18 cellular contexts compared by ENCODE assay signal in genomic region chr4:108891921-108892320, GRCh38.
DNase-seq lines count a peak whose midpoint lies in the region; ATAC-seq and TF ChIP-seq lines count a peak whose summit lies in the region.
"Had no signal": no experiment of that assay in that cellular context is flagged by ENCODE, and none has a peak within 500 bp of the region (broad histone marks: within the 10 kb centered on the region; RNA-seq: fewer than 3 reads in every experiment).

No MANE protein-coding gene starts in this region.

- peak overlapping the region; percentile 12 for H3K27ac Mint-ChIP-seq in chondrocyte (ENCODE audit: unreplicated experiment)
- H3K27ac Mint-ChIP-seq: CD4-positive, alpha-beta memory T cell; GM23338; H9 had no signal

- H3K79me2 ChIP-seq in osteoblast (ENCODE audit: insufficient read depth, low read length), result no peaks in the 10 kb centered on the region

- no peak overlapping the region for H3K4me2 ChIP-seq in osteoblast (ENCODE audit: insufficient read depth, low read length)

- H3K4me3 ChIP-seq in A673 (ENCODE audit: low read depth, low read length, poor library complexity, severe bottlenecking) (no peak overlapping the region), osteoblast (ENCODE audit: insufficient read depth, low read length) (no peak overlapping the region)
- H3K4me3 ChIP-seq: GM12878, GM23338 had no signal

- H4K20me1 ChIP-seq in osteoblast (ENCODE audit: insufficient read depth, low read length), result no peaks in the 10 kb centered on the region

- no peaks in the 10 kb centered on the region for H3K36me3 Mint-ChIP-seq in chondrocyte (ENCODE audit: low read depth)
- H3K36me3 Mint-ChIP-seq: CD4-positive, alpha-beta memory T cell had no signal

- no peak overlapping the region for H3K4me3 Mint-ChIP-seq in chondrocyte (ENCODE audit: unreplicated experiment)
- H3K4me3 Mint-ChIP-seq: CD4-positive, alpha-beta memory T cell; GM23338; H9 had no signal

- H3K9me3 Mint-ChIP-seq in chondrocyte (ENCODE audit: low read depth), result no peaks in the 10 kb centered on the region
- H3K9me3 Mint-ChIP-seq: CD4-positive, alpha-beta memory T cell; GM23338; H9 had no signal

- peaks cover 43% of the 10 kb centered on the region for H3K4me1 Mint-ChIP-seq in chondrocyte (ENCODE audit: low read depth)
- H3K4me1 Mint-ChIP-seq: CD4-positive, alpha-beta memory T cell had no signal

- no peaks in the 10 kb centered on the region for H3K36me3 ChIP-seq in A673 (ENCODE audit: insufficient read depth, low read length, poor library complexity, severe bottlenecking)
- no peaks in the 10 kb centered on the region for H3K36me3 ChIP-seq in osteoblast (ENCODE audit: insufficient read depth, low read length)

- POLR2A ChIA-PET in A673 (lab: Charles Lee; ENCODE audit: low non-redundant PET), result no interaction called here

- ATAC-seq in GM19324 (IDR thresholded peaks at IDR 0.05; ENCODE audit: low FRiP score, unreplicated experiment), result no peak
- ATAC-seq: GM12878, GM23338, HCT116 had no signal

- H3K9me3 ChIP-seq in A673 (ENCODE audit: low read depth, low read length, poor library complexity, severe bottlenecking) (no peaks in the 10 kb centered on the region), osteoblast (ENCODE audit: low read depth, low read length) (no peaks in the 10 kb centered on the region)

- no peaks in the 10 kb centered on the region for H3K27me3 Mint-ChIP-seq in chondrocyte (ENCODE audit: low read depth)

- H3K4me1 ChIP-seq in A673 (ENCODE audit: insufficient read depth, low read length, poor library complexity, severe bottlenecking) (peaks cover 61% of the 10 kb centered on the region), osteoblast (ENCODE audit: insufficient read depth, low read length) (no peaks in the 10 kb centered on the region)

- BruUV-seq in A673 (replicated peaks; lab: Mats Ljungman, UMichigan), result no TSS peak

- peak overlapping the region; percentile 51 for H3K27ac ChIP-seq in A673 (ENCODE audit: low read depth, low read length, poor library complexity, severe bottlenecking)
- no peak overlapping the region for H3K27ac ChIP-seq in osteoblast (ENCODE audit: low read depth, low read length)
- H3K27ac ChIP-seq: 22Rv1 had no signal

- CTCF ChIA-PET in A673 (lab: Charles Lee), result no interaction called here

- intact Hi-C loops in A673 (cut with micrococcal nuclease; ENCODE audit: unreplicated experiment), result no loop called here

- H3K27me3 ChIP-seq in A673 (replicated peaks; ENCODE audit: insufficient read depth, low read depth, low read length, poor library complexity), result no peaks in the 10 kb centered on the region
- no peaks in the 10 kb centered on the region for H3K27me3 ChIP-seq in osteoblast (ENCODE audit: insufficient read depth, low read length)

- DNase-seq in A673 (ENCODE audit: low spot score) (peak; percentile 76), chondrocyte (ENCODE audit: low spot score) (no peak), osteoblast (ENCODE audit: insufficient read length, low spot score, missing footprints) (peak; percentile 13), cortex of kidney (lab: John Stamatoyannopoulos, UW) (no peak), NCI-H2081 treated with DMSO at 0.1 percent for 48 hours (lab: John Stamatoyannopoulos, UW) (no peak)
- DNase-seq: ACHN; C1 segment of cervical spinal cord; Calu3; CD4-positive, alpha-beta memory T cell; COR-L47; DMS53; DND-41; H9 had no signal

- no peak overlapping the region for H2AFZ ChIP-seq in osteoblast (ENCODE audit: low read length)
- H2AFZ ChIP-seq: GM23338 had no signal

- TF ChIP-seq CTCF in A673 (conservative IDR thresholded peaks at IDR 0.05; ENCODE audit: low read depth, low read length), result no peak
- TF ChIP-seq CTCF in chondrocyte (IDR thresholded peaks at IDR 0.05), result no peak
- TF ChIP-seq CTCF in osteoblast (IDR thresholded peaks at IDR 0.05; ENCODE audit: extremely low read depth, low read depth, low read length), result no peak

Comparison
In these comparisons a context has a peak if more than half of its experiments do, and no peak if none do; other contexts are left out.
1. DNase-seq: peak in A673 (single experiment) and osteoblast (single experiment); none in chondrocyte (single experiment), cortex of kidney (single experiment) and NCI-H2081 treated with DMSO at 0.1 percent for 48 hours (single experiment).